Comparison of ENCODE assay signal across 7 cellular contexts in the genomic region with DNA sequence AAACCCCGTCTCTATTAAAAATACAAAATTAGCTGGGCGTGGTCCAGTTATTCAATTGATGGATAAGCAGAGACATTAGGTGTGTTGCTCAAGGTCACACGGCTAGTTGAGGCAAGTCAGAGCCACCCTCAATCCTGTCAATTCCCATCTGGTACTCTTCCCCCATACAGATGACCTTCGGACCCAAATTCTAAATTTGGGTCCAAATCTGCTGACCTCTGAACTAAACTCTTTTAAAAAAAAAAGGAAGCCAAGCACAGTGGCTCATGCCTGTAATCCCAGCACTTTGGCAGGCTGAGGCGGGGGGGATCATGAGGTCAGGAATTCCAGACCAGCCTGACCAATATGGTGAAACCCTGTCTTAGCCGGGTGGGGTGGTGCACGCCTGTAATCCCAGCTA.
"Had no signal": no experiment of that assay in that cellular context is flagged by ENCODE, and none has a peak within 500 bp of the region (broad histone marks: within the 10 kb centered on the region; RNA-seq: fewer than 3 reads in every experiment).

No MANE protein-coding gene starts in this region.

- DNase-seq: GOT3, H7, HCEC 1CT, IMR-90, KG1 had no signal

- H3K4me3 ChIP-seq: K562 had no signal

- ATAC-seq: K562 had no signal

- H3K27ac ChIP-seq: HL-60 had no signal
